In the genomic region with DNA sequence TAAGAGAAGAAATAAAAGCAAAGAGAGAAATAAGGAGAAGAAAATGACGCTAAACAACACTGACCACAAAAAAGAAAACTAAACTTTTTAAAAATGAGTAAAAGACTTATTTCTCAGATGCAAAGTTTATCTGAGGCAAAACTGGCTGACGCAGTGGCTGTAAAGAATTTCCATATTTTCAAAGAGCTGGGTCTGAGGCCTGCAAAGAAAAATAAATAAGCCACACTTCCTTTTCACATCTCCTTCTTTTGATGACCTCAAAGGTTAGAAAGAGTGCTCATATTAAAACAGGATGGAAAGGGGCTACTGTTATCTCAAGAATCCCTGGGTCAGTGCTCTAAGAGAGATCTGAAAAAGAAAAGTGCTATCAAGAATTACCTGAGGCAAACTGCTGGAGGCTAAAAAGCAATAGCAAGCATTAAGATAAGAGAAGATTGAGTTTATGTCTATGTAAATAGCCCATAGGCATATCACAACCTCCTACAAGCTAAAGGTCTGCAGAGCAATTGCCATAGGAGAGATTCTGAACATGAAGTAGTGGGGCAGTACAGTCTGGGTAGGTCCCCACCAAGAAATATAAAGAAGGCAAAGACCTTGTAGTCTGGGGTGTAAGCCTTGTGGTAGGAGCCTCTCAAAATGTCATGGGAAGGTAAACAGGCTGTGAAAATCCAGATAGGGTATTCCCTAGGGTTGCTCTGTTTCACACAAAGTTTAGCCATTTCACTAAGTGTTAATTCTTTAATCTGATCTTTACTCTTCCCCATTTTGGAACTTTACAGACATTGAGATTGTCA, we compare ENCODE assay signal across 26 cellular contexts.
DNase-seq lines count a peak whose midpoint lies in the region; ATAC-seq and TF ChIP-seq lines count a peak whose summit lies in the region.
"Had no signal": no experiment of that assay in that cellular context is flagged by ENCODE, and none has a peak within 500 bp of the region (broad histone marks: within the 10 kb centered on the region; RNA-seq: fewer than 3 reads in every experiment).

No MANE protein-coding gene starts in this region.

- H3K9me3 ChIP-seq in psoas muscle: no peaks in the 10 kb centered on the region
- no peaks in the 10 kb centered on the region for H3K9me3 ChIP-seq in ascending aorta
- H3K9me3 ChIP-seq: Caco-2, prostate gland, suprapubic skin had no signal

- H3K36me3 ChIP-seq in psoas muscle (ENCODE audit: insufficient read depth in 1 of 2, low read depth in 1 of 2): no peaks in the 10 kb centered on the region
- H3K36me3 ChIP-seq in ascending aorta: no peaks in the 10 kb centered on the region
- H3K36me3 ChIP-seq: prostate gland, suprapubic skin had no signal

- H3K4me1 ChIP-seq in psoas muscle (peaks cover 38% of the 10 kb centered on the region), ascending aorta (peaks cover 0 to 16% of the 10 kb centered on the region in 2 donors)
- H3K4me1 ChIP-seq: prostate gland, suprapubic skin had no signal

- H3K27me3 ChIP-seq in psoas muscle (ENCODE audit: insufficient read depth in 3 of 3, low read length in 2 of 3): no peaks in the 10 kb centered on the region
- H3K27me3 ChIP-seq in ascending aorta: no peaks in the 10 kb centered on the region
- H3K27me3 ChIP-seq: suprapubic skin had no signal

- H3K27ac ChIP-seq in psoas muscle (peak overlapping the region; percentile 69), ascending aorta (peak overlapping the region in 1 of 2 donors; percentile 44)
- H3K27ac ChIP-seq: coronary artery, prostate gland, SK-N-MC, skin epidermis, suprapubic skin had no signal

- intact Hi-C loops in psoas muscle (cut with DNase I) (loop anchor here in 1 of 2 donors (10.0 kb wide), 2 partner anchors 87 to 143 kb away; no protein-coding TSS in a partner anchor), ascending aorta (cut with DNase I) (loop anchor here (10.0 kb wide), 1 partner anchor 547 kb away; no protein-coding TSS in a partner anchor)

- DNase-seq in astrocyte of the hippocampus (ENCODE audit: low read depth, low spot score) (peak; percentile 19), psoas muscle (no peak), ascending aorta (ENCODE audit: low spot score in 2 of 2) (no peak), activated gamma-delta T cell (lab: John Stamatoyannopoulos, UW) (no peak)
- no peak for DNase-seq in activated CD8-positive, alpha-beta memory T cell treated with anti-CD3 and anti-CD28 coated beads for 24 hours
- DNase-seq: activated CD4-positive, CD25-positive, alpha-beta regulatory T cell treated with anti-CD3 and anti-CD28 coated beads, Interleukin-2, amount 50 U/mL, for 72 hours; activated CD8-positive, alpha-beta memory T cell treated with anti-CD3 and anti-CD28 coated beads, Interleukin-2, amount 10 ng/mL, durations not matched to agents 7 days and 5 days; activated effector memory CD4-positive, alpha-beta T cell treated with anti-CD3 and anti-CD28 coated beads, Interleukin-2, amount 50 U/mL, for 16 hours; anterior cingulate cortex; Caco-2; GF-D8; H9; NCI-H1436; NCI-H2227 treated with DMSO at 0.1 percent for 48 hours; stimulated activated CD8-positive, alpha-beta memory T cell treated with anti-CD3 and anti-CD28 coated beads, Interleukin-4, amount 100 ng/mL, for 48 hours; T1000 had no signal

- 83 to 88% (median 85%) methylated on average over 2 of the region's 2 CpGs for WGBS in psoas muscle, 3 donors

- ATAC-seq in GM18907 (IDR thresholded peaks at IDR 0.05; ENCODE audit: unreplicated experiment) (peak; percentile 34), HG02981 (IDR thresholded peaks at IDR 0.05; ENCODE audit: unreplicated experiment) (peak; percentile 22), psoas muscle (peak; percentile 13 to 51 (median 26)), HG02970 (IDR thresholded peaks at IDR 0.05; ENCODE audit: low FRiP score, unreplicated experiment) (no peak)
- ATAC-seq: activated CD8-positive, alpha-beta memory T cell treated with anti-CD3 and anti-CD28 coated beads, Interleukin-2, amount 10 ng/mL, durations not matched to agents 7 days and 5 days; natural killer cell treated with Interleukin-12 subunit alpha and Interleukin-12 subunit beta and Interleukin-15 and Interleukin-18, amount 100 ng/mL, for 72 hours; Panc1 had no signal

- no peak for TF ChIP-seq CTCF in psoas muscle (IDR thresholded peaks at IDR 0.05)
- no peak for TF ChIP-seq CTCF in ascending aorta (IDR thresholded peaks at IDR 0.05)

- no peak overlapping the region for H3K4me3 ChIP-seq in psoas muscle
- peak overlapping the region in 1 of 2 donors; percentile 29 for H3K4me3 ChIP-seq in ascending aorta
- H3K4me3 ChIP-seq: coronary artery, prostate gland, SK-N-MC, skin epidermis, suprapubic skin had no signal
